ENCODE assay signal across 8 cellular contexts in the genomic region with DNA sequence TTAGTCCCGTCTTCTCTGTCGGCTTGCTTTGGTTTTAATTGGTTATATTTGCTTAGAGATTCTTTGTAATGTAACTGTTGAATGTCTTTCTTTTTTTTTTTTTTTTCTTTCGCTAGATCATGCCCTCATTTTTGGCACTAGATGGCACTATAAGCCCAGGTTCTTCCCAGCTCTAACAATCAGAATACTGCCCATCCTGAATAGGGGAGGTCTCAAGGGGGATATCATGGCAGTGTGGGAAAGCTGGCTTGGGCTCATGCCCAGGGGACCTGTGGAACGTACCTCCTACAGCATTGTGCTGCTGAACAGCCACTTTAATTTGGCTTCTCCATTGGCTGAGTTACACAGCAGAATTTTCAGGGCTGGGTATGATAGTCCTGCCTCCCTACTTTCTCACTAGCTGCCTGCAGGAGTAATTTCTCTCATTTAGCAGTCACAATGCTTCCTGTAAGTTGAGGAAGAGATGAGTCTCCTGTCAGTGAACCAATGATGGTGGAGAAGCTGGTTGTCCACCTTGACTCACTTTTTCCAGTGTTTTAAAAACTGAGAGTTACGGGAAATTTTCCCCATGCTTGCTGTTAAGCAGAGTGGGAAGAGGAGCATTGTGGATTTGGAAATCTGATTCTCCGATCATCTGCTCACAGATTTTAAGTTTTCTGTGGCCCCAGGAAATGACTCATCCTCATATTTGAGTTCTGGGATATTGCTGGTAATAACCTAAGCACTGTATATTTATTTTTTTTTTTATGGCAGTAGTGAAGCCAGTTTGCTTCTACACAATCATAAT. TPM values are rescaled to one million over a fixed set of nuclear protein-coding genes. Genes with fewer than 3 reads are reported as not detected.
DNase-seq lines count a peak whose midpoint lies in the region; TF ChIP-seq lines count a peak whose summit lies in the region.

No MANE protein-coding gene starts in this region.

- no peaks in the 10 kb centered on the region for H3K9me3 ChIP-seq in SJCRH30 (replicated peaks)

- TF ChIP-seq CTCF in AG10803 (conservative IDR thresholded peaks at IDR 0.05; ENCODE audit: low read length), result peak; percentile 34
- peak; percentile 40 for TF ChIP-seq CTCF in HFF-Myc (IDR thresholded peaks at IDR 0.05; ENCODE audit: low read depth, low read length, missing control alignments)

- H3K4me1 ChIP-seq in SJCRH30, result no peaks in the 10 kb centered on the region

- no peak overlapping the region for H3K27ac ChIP-seq in SJCRH30

- DNase-seq in AG10803 (ENCODE audit: low read depth), result peak; percentile 0
- no peak for DNase-seq in HFF-Myc (ENCODE audit: extremely low read depth, low read depth)
- DNase-seq in SJCRH30, result peak; percentile 42 to 71
- DNase-seq in hepatic stellate cell (ENCODE audit: low spot score), result peak; percentile 0
- no peak for DNase-seq in stimulated activated CD4-positive, alpha-beta T cell treated with anti-CD3 and anti-CD28 coated beads, Interleukin-4, amount 100 ng/mL, for 4 hours
- DNase-seq in globus pallidus (ENCODE audit: low spot score), result no peak
- DNase-seq in epidermal melanocyte (ENCODE audit: insufficient read length, low spot score), result no peak
- DNase-seq in DMS153 treated with DMSO at 0.1 percent for 48 hours (lab: John Stamatoyannopoulos, UW; ENCODE audit: unreplicated experiment), result no peak

- H3K27me3 ChIP-seq in SJCRH30, result no peaks in the 10 kb centered on the region

- H3K4me3 ChIP-seq in AG10803 (ENCODE audit: low read length) (no peak overlapping the region), HFF-Myc (replicated peaks; ENCODE audit: low read depth, low read length) (no peak overlapping the region), SJCRH30 (no peak overlapping the region)

- H3K36me3 ChIP-seq in SJCRH30, result no peaks in the 10 kb centered on the region

RNA-seq across cellular contexts. Expression of a gene that starts 47.2 kb away (rescaled TPM):
- total RNA-seq in SJCRH30 (2014; rRNA removed; shearing (Covaris generic)), result 0.02 TPM in 1 of 2 replicates, not detected in the other

Comparison
In these comparisons a context has a peak if more than half of its experiments do, and no peak if none do; other contexts are left out.
1. DNase-seq: peak in AG10803 (single experiment), SJCRH30 (2 of 2) and hepatic stellate cell (single experiment); none in HFF-Myc (single experiment), stimulated activated CD4-positive, alpha-beta T cell treated with anti-CD3 and anti-CD28 coated beads, Interleukin-4, amount 100 ng/mL, for 4 hours (0 of 2), globus pallidus (single experiment), epidermal melanocyte (single experiment) and DMS153 treated with DMSO at 0.1 percent for 48 hours (single experiment).